Comparison of ENCODE assay signal across 19 cellular contexts in the genomic region with DNA sequence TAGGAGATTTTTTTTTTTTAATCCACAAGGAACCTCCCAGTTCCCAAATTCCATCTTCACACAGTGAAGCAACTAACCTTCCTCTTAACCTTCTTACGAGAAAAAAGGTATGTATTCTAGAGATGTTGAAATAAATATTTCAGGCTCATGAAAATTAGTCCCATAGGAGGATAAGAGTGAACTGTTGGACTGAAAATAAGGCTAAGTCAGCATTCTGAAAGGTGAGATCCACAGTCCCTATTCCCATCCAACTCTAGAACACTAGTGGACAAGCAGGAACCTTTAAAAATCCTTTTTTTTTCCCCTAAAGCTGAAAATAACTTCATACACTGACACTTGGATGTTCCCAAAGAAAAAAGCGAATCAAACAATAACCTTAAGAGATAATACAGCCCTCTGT. TPM values are rescaled to one million over a fixed set of nuclear protein-coding genes. Genes with fewer than 3 reads are reported as not detected.
DNase-seq lines count a peak whose midpoint lies in the region; ATAC-seq, FAIRE-seq and TF ChIP-seq lines count a peak whose summit lies in the region.
"Had no signal": no experiment of that assay in that cellular context is flagged by ENCODE, and none has a peak within 500 bp of the region (broad histone marks: within the 10 kb centered on the region; RNA-seq: fewer than 3 reads in every experiment).

No MANE protein-coding gene starts in this region.

- peaks cover 84% of the 10 kb centered on the region for H3K79me2 ChIP-seq in K562 (ENCODE audit: control insufficient read depth, insufficient read depth, low read length)

- H3K4me3 ChIP-seq in A549 (no peak overlapping the region), K562 (no peak overlapping the region)
- H3K4me3 ChIP-seq: BLaER1, HAP-1 had no signal

- H3K4me2 ChIP-seq in A549 = no peak overlapping the region
- no peak overlapping the region for H3K4me2 ChIP-seq in K562 (ENCODE audit: insufficient read depth, low read length)
- H3K4me2 ChIP-seq: BLaER1 had no signal

- H3K4me1 ChIP-seq in A549 = no peaks in the 10 kb centered on the region
- H3K4me1 ChIP-seq in K562 (replicated peaks in 1 of 2; ENCODE audit: control insufficient read depth in 2 of 2, insufficient read depth in 2 of 2, low read length in 2 of 2) = no peaks in the 10 kb centered on the region
- H3K4me1 ChIP-seq: BLaER1, Caco-2, HAP-1 had no signal

- TF ChIP-seq RAD21 in A549 (conservative IDR thresholded peaks at IDR 0.05 in 1 of 2, IDR thresholded peaks at IDR 0.05 in 1 of 2) (no peak), K562 (CRISPR knock-in tag; conservative IDR thresholded peaks at IDR 0.05 in 1 of 2, IDR thresholded peaks at IDR 0.05 in 1 of 2) (no peak)

- DNase-seq in A549 (ENCODE audit: low read depth in 1 of 2, low spot score in 1 of 2) (no peak), GM12892 (ENCODE audit: insufficient read length) (no peak), K562 (ENCODE audit: extremely low read depth in 1 of 4, low spot score in 3 of 4) (no peak), HUDEP-2 (lab: John Stamatoyannopoulos, UW; ENCODE audit: unreplicated experiment in 76 of 76) (no peak), UCSD-AML1 (lab: John Stamatoyannopoulos, UW; ENCODE audit: unreplicated experiment) (no peak)
- DNase-seq: 8988T; Caco-2; CD4-positive, CD25-positive, alpha-beta regulatory T cell; CD8-positive, alpha-beta T cell; DMS153; DND-41; GOT3; HFFc6 had no signal

- no peaks in the 10 kb centered on the region for H3K27me3 ChIP-seq in K562 (ENCODE audit: control insufficient read depth in 2 of 2, insufficient read depth in 2 of 2, low read length in 2 of 2)
- H3K27me3 ChIP-seq: BLaER1 had no signal

- TF ChIP-seq POLR2A in A549 (IDR thresholded peaks at IDR 0.05; ENCODE audit: low read length) (no peak), GM12892 (IDR thresholded peaks at IDR 0.05; ENCODE audit: low read depth, low read length) (no peak), K562 (conservative IDR thresholded peaks at IDR 0.05) (no peak)

- FAIRE-seq in A549 (lab: Jason Lieb, UNC) (no peak), GM12892 (lab: Jason Lieb, UNC) (peak; percentile 40), K562 (lab: Jason Lieb, UNC) (no peak)
- FAIRE-seq: G401.6, H54 had no signal

- H3K9me3 ChIP-seq in A549 = no peaks in the 10 kb centered on the region
- H3K9me3 ChIP-seq in K562 (replicated peaks; ENCODE audit: control insufficient read depth, insufficient read depth, low read depth, low read length) = peaks cover 14% of the 10 kb centered on the region

- no peak overlapping the region for H3K27ac ChIP-seq in A549
- H3K27ac ChIP-seq in K562 (ENCODE audit: extremely low read depth, low read depth, low read length) = no peak overlapping the region
- H3K27ac ChIP-seq: BLaER1, C4-2B had no signal

- 94% methylated on average over 2 of the region's 2 CpGs for WGBS in A549 (ENCODE audit: missing lambda C conversion rate)
- 94% methylated on average over 2 of the region's 2 CpGs for WGBS in K562 (ENCODE audit: insufficient coverage, low coverage, missing lambda C conversion rate)

- TF ChIP-seq EP300 in A549 (IDR thresholded peaks at IDR 0.05) = no peak
- TF ChIP-seq EP300 in K562 (IDR thresholded peaks at IDR 0.05; ENCODE audit: low read length) = no peak

- ATAC-seq in A549 (no peak), K562 (no peak), HG03280 (IDR thresholded peaks at IDR 0.05; ENCODE audit: unreplicated experiment) (no peak)
- ATAC-seq: CD8-positive, alpha-beta T cell had no signal

- POLR2A ChIA-PET in A549 (lab: Yijun Ruan, JAX) = no interaction called here
- POLR2A ChIA-PET in K562 (lab: Yijun Ruan, JAX) = no interaction called here

- H3K9me1 ChIP-seq in K562 (ENCODE audit: control insufficient read depth, insufficient read depth, low read length) = no peaks in the 10 kb centered on the region

- H3K9ac ChIP-seq in K562 (ENCODE audit: insufficient read depth in 1 of 2, low read depth in 2 of 2, low read length in 2 of 2) = no peak overlapping the region
- H3K9ac ChIP-seq: BLaER1 had no signal

- H4K20me1 ChIP-seq in K562 (replicated peaks; ENCODE audit: control insufficient read depth, insufficient read depth, low read length) = no peaks in the 10 kb centered on the region

- intact Hi-C loops in K562 (cut with micrococcal nuclease) = no loop called here

- in situ Hi-C loops in K562 (cut with MboI) = no loop called here

- no peak overlapping the region for H2AFZ ChIP-seq in K562 (ENCODE audit: low read depth, low read length)

- H3K36me3 ChIP-seq in K562 (ENCODE audit: control insufficient read depth, insufficient read depth, low read length) = peaks cover 39% of the 10 kb centered on the region
- H3K36me3 ChIP-seq: HAP-1 had no signal

- BruUV-seq in K562 (replicated peaks; lab: Mats Ljungman, UMichigan) = TSS peak; percentile 16

- CTCF ChIA-PET in A549 (lab: Yijun Ruan, JAX) (interaction anchor here (1.0 to 1.2 kb wide), 3 partner anchors 13 to 275 kb away, joined by 3 to 4 read pairs (median 4); no protein-coding TSS in a partner anchor), K562 (lab: Yijun Ruan, JAX; ENCODE audit: low intra/inter-chr PET ratio) (no interaction called here)

- no peak for TF ChIP-seq CTCF in A549 (IDR thresholded peaks at IDR 0.05)
- TF ChIP-seq CTCF in K562 (IDR thresholded peaks at IDR 0.05 in 2 of 3, conservative IDR thresholded peaks at IDR 0.05 in 1 of 3; ENCODE audit: insufficient read depth in 2 of 3, low read depth in 1 of 3, low read length in 3 of 3) = no peak

TF ChIP-seq in A549, 52 proteins besides CTCF, POLR2A, EP300 and RAD21:
- peak; percentile 43 for TF ChIP-seq MAFK (IDR thresholded peaks at IDR 0.05; ENCODE audit: partially characterized antibody)
- no peak for TF ChIP-seq TP53 (CRISPR knock-in tag; IDR thresholded peaks at IDR 0.05)

TF ChIP-seq in K562, 482 proteins besides CTCF, POLR2A, EP300 and RAD21 (continues in another document):
- TF ChIP-seq POLR2AphosphoS2 (IDR thresholded peaks at IDR 0.05; ENCODE audit: low read length) (no peak), BHLHE40 (IDR thresholded peaks at IDR 0.05; ENCODE audit: low read length) (no peak)

RNA-seq across cellular contexts. Expression of a gene that starts 44.4 kb away (rescaled TPM):
- 46.2 and 57.5 TPM in 2 replicates for polyA plus RNA-seq in A549 (2011; rRNA removed)
- polyA plus RNA-seq in A549 (2012; cell fraction: cytosol; rRNA removed) = 4.5 and 5.3 TPM in 2 replicates
- 1.5 and 5.1 TPM in 2 replicates for polyA plus RNA-seq in A549 (2012; cell fraction: nucleus; rRNA removed)
- polyA plus RNA-seq in A549 (2017; fragmentation: RNase III; extraction: RNeasy Plus Mini Kit Qiagen cat#74134 plus additional on column Dnase treatment) = 29.9 to 31.7 TPM (median 31.2 TPM) in 3 replicates
- 32.2 and 41.3 TPM in 2 replicates for polyA minus RNA-seq in A549 (2011; rRNA and poly(A)+ RNA removed)
- 82.1 TPM for polyA plus RNA-seq in GM12892 (2012; ENCODE audit: missing spikeins)
- total RNA-seq in K562 (2011; cell fraction: chromatin; rRNA removed; ENCODE audit: low replicate concordance) = 281 and 434 TPM in 2 replicates
- 44.0 and 67.8 TPM in 2 replicates for total RNA-seq in K562 (2011; cell fraction: nucleolus; rRNA removed)
- total RNA-seq in K562 (2011; cell fraction: nucleoplasm; rRNA removed) = 165 and 180 TPM in 2 replicates
- 76.3 and 76.7 TPM in 2 replicates for total RNA-seq in K562 (2014; rRNA removed)
- 225 and 267 TPM in 2 replicates for total RNA-seq in K562 (2014; rRNA removed; fragmentation: Illumina TruSeq; extraction: Trizol)
- total RNA-seq in K562 (2015; rRNA removed; fragmentation: Illumina TruSeq; extraction: Trizol) = 163 and 176 TPM in 2 replicates
- total RNA-seq in K562 (2021) = 186 and 190 TPM in 2 replicates
- polyA plus RNA-seq in K562 (2011; rRNA removed) = 88.2 and 118 TPM in 2 replicates
- polyA plus RNA-seq in K562 (2011; cell fraction: cytosol; rRNA removed) = 12.0 and 44.0 TPM in 2 replicates
- polyA plus RNA-seq in K562 (2011; cell fraction: nucleus; rRNA removed) = 30.1 and 41.4 TPM in 2 replicates
- 144 and 167 TPM in 2 replicates for polyA plus RNA-seq in K562 (2012)
- 186 and 212 TPM in 2 replicates for polyA plus RNA-seq in K562 (2014; fragmentation: Illumina TruSeq; extraction: Trizol)
- 10 to 100 TPM; 48.7 to 60.9 TPM for polyA plus RNA-seq in K562 (2014; fragmentation: Nextera tagmentation; extraction: Ambion mirVana)
- polyA plus RNA-seq in K562 (2014; rRNA removed) = 78.9 and 92.7 TPM in 2 replicates
- 295 and 351 TPM in 2 replicates for polyA minus RNA-seq in K562 (2011; rRNA and poly(A)+ RNA removed)
- 85.8 and 99.9 TPM in 2 replicates for polyA minus RNA-seq in K562 (2011; cell fraction: cytosol; rRNA and poly(A)+ RNA removed)
- 46.4 and 174 TPM in 2 replicates for polyA minus RNA-seq in K562 (2011; cell fraction: nucleus; rRNA and poly(A)+ RNA removed)

RNA-seq across cellular contexts. Expression of a gene that starts 54.4 kb away (rescaled TPM):
- polyA plus RNA-seq in A549 (2011; rRNA removed) (9.9 and 13.0 TPM in 2 replicates), A549 (2017; fragmentation: RNase III; extraction: RNeasy Plus Mini Kit Qiagen cat#74134 plus additional on column Dnase treatment) (14.7 to 17.7 TPM (median 16.8 TPM) in 3 replicates), K562 (2011; rRNA removed) (27.0 and 28.5 TPM in 2 replicates), K562 (2014; fragmentation: Illumina TruSeq; extraction: Trizol) (40.5 and 45.9 TPM in 2 replicates), K562 (2014; fragmentation: Nextera tagmentation; extraction: Ambion mirVana) (10 to 100 TPM; 11.9 to 18.2 TPM), K562 (2014; rRNA removed) (56.3 and 56.4 TPM in 2 replicates)
- 12.1 and 13.5 TPM in 2 replicates for polyA plus RNA-seq in A549 (2012; cell fraction: cytosol; rRNA removed)
- 8.8 and 10.3 TPM in 2 replicates for polyA plus RNA-seq in A549 (2012; cell fraction: nucleus; rRNA removed)
- polyA minus RNA-seq in A549 (2011; rRNA and poly(A)+ RNA removed) = 7.4 and 8.0 TPM in 2 replicates
- 23.4 TPM for polyA plus RNA-seq in GM12892 (2012; ENCODE audit: missing spikeins)
- total RNA-seq in K562 (2011; cell fraction: chromatin; rRNA removed; ENCODE audit: low replicate concordance) = 15.8 and 16.4 TPM in 2 replicates
- 19.7 and 20.7 TPM in 2 replicates for total RNA-seq in K562 (2011; cell fraction: nucleolus; rRNA removed)
- 19.7 and 23.7 TPM in 2 replicates for total RNA-seq in K562 (2011; cell fraction: nucleoplasm; rRNA removed)
- total RNA-seq in K562 (2014; rRNA removed) (74.3 and 82.0 TPM in 2 replicates), K562 (2014; rRNA removed; fragmentation: Illumina TruSeq; extraction: Trizol) (38.2 and 41.3 TPM in 2 replicates), K562 (2015; rRNA removed; fragmentation: Illumina TruSeq; extraction: Trizol) (64.5 and 67.1 TPM in 2 replicates), K562 (2021) (56.7 and 62.2 TPM in 2 replicates)
- 30.9 and 35.2 TPM in 2 replicates for polyA plus RNA-seq in K562 (2011; cell fraction: cytosol; rRNA removed)
- 17.3 and 17.5 TPM in 2 replicates for polyA plus RNA-seq in K562 (2011; cell fraction: nucleus; rRNA removed)
- 67.6 and 71.5 TPM in 2 replicates for polyA plus RNA-seq in K562 (2012)
- 25.9 and 29.4 TPM in 2 replicates for polyA minus RNA-seq in K562 (2011; rRNA and poly(A)+ RNA removed)
- 17.3 and 18.8 TPM in 2 replicates for polyA minus RNA-seq in K562 (2011; cell fraction: cytosol; rRNA and poly(A)+ RNA removed)
- 17.5 and 42.1 TPM in 2 replicates for polyA minus RNA-seq in K562 (2011; cell fraction: nucleus; rRNA and poly(A)+ RNA removed)
